ENCODE assay signal across 8 cellular contexts in the genomic region with DNA sequence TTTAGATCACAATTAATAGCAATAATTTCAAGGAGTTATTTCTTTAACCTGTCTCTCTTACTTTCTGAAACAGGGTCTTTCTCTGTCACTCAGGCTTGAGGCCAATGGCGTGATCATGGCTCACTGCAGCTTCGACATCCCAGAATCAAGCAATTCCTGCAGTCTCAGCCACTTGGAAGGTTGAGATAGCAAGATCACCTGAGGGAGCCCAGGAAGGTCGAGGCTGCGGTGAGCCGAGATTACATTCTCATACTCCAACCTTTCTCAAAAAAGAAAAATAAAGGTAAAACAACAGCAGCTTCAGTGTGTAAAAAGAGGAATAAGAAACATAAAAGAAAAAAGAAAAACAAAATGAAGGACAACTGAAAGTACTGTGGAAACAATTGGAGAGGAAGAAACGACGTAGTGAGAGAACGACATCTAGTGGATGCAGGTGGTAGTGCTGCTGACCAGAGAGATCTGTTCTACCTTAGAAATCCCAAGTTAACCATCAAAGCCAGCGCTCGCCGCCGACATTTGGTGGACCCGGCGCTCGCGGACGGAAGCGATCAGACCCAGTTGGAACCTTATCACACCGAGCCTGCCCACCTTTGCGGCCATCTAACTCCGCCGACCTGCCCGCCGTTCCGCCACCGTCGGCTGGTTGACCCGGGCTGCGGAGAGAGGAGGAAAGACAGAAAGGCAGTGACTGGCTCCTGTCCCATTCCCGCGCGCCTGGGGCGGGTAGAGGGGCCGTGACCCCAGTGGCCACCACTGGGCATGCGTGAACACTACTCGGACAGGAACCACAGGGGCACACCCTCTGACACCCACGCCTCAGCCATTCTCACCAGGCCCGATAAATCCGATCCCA.
A peak's percentile ranks its signal among the peaks of the same experiment; 100 is the strongest.
DNase-seq lines count a peak whose midpoint lies in the region; ATAC-seq and TF ChIP-seq lines count a peak whose summit lies in the region.

No MANE protein-coding gene starts in this region.

- H3K4me3 ChIP-seq in kidney epithelial cell (ENCODE audit: low read depth, low read length) = peak overlapping the region; percentile 26

- no peaks in the 10 kb centered on the region for H3K36me3 ChIP-seq in kidney epithelial cell (ENCODE audit: control insufficient read depth, insufficient read depth, low read length)

- peak; percentile 86 for ATAC-seq in HG02981 (IDR thresholded peaks at IDR 0.05; ENCODE audit: unreplicated experiment)

- no peaks in the 10 kb centered on the region for H3K27me3 ChIP-seq in kidney epithelial cell (ENCODE audit: control insufficient read depth, insufficient read depth, low read length)

- DNase-seq in NK-92 treated with Interleukin-12 subunit alpha and Interleukin-12 subunit beta, amount 100 ng/mL, for 24 hours (lab: John Stamatoyannopoulos, UW) = peak; percentile 11
- DNase-seq in NK-92 (lab: John Stamatoyannopoulos, UW; ENCODE audit: unreplicated experiment) (no peak), NCI-H2029 treated with DMSO at 0.1 percent for 48 hours (lab: John Stamatoyannopoulos, UW) (peak; percentile 25), kidney epithelial cell (ENCODE audit: low read depth) (no peak)
- DNase-seq in central memory CD4-positive, alpha-beta T cell = peak; percentile 48
- DNase-seq in stimulated activated CD4-positive, alpha-beta T cell treated with anti-CD3 and anti-CD28 coated beads, Interleukin-1b, Interleukin-23, amount 100 ng/mL, for 24 hours (ENCODE audit: low read depth in 4 of 4, low spot score in 1 of 4) = peak; percentile 11 to 49 (median 44)

- H3K27ac ChIP-seq in VCaP = peak overlapping the region; percentile 26; the same call in 1 of the 2 replicates

- TF ChIP-seq CTCF in VCaP (conservative IDR thresholded peaks at IDR 0.05) (peak; percentile 96), kidney epithelial cell (IDR thresholded peaks at IDR 0.05; ENCODE audit: insufficient read depth, low read length, poor library complexity, severe bottlenecking) (peak; percentile 64)

Comparison
In these comparisons a context has a peak if more than half of its experiments do, and no peak if none do; other contexts are left out.
1. DNase-seq: peak in NK-92 treated with Interleukin-12 subunit alpha and Interleukin-12 subunit beta, amount 100 ng/mL, for 24 hours (single experiment), NCI-H2029 treated with DMSO at 0.1 percent for 48 hours (single experiment), central memory CD4-positive, alpha-beta T cell (single experiment) and stimulated activated CD4-positive, alpha-beta T cell treated with anti-CD3 and anti-CD28 coated beads, Interleukin-1b, Interleukin-23, amount 100 ng/mL, for 24 hours (4 of 4); none in NK-92 (single experiment) and kidney epithelial cell (single experiment).